Comparison of ENCODE assay signal across 1 cellular context in genomic region chr7:78993341-78993740, GRCh38.
TF ChIP-seq lines count a peak whose summit lies in the region.

No MANE protein-coding gene starts in this region.

TF ChIP-seq in H1, 55 proteins besides CTCF, POLR2A, EP300 and RAD21 (continued from another document):
- TF ChIP-seq CBX8 (IDR thresholded peaks at IDR 0.05; ENCODE audit: borderline replicate concordance, low read depth, low read length): no peak
- no peak for TF ChIP-seq SIX5 (IDR thresholded peaks at IDR 0.05; ENCODE audit: low read depth, low read length)
- TF ChIP-seq GTF2F1 (IDR thresholded peaks at IDR 0.05; ENCODE audit: borderline replicate concordance, low read depth, low read length): no peak
- no peak for TF ChIP-seq CHD7 (IDR thresholded peaks at IDR 0.05; ENCODE audit: insufficient replicate concordance, low read length)
- no peak for TF ChIP-seq CHD2 (IDR thresholded peaks at IDR 0.05; ENCODE audit: low read length)
